In genomic region chr2:238239552-238239871, GRCh38 we compare ENCODE assay signal across 8 cellular contexts. TPM values are rescaled to one million over a fixed set of nuclear protein-coding genes. Genes with fewer than 3 reads are reported as not detected.
DNase-seq lines count a peak whose midpoint lies in the region; ATAC-seq and TF ChIP-seq lines count a peak whose summit lies in the region.

No MANE protein-coding gene starts in this region.

- CTCF ChIA-PET in AG04450 (lab: Charles Lee) (no interaction called here), PC-9 (lab: Charles Lee) (no interaction called here)

- no peak overlapping the region for H2BK5ac ChIP-seq in trophoblast cell (ENCODE audit: low read depth, low read length, poor library complexity)

- H3K9ac ChIP-seq in trophoblast cell (ENCODE audit: low read length) = no peak overlapping the region

- no peak overlapping the region for H4K91ac ChIP-seq in trophoblast cell (ENCODE audit: low read depth, low read length)

- peaks cover 29% of the 10 kb centered on the region for H3K27me3 ChIP-seq in AG04450 (ENCODE audit: control insufficient read depth, insufficient read depth, low read length)
- H3K27me3 ChIP-seq in PC-9 (ENCODE audit: insufficient read depth, low read depth) = peaks cover 30% of the 10 kb centered on the region
- H3K27me3 ChIP-seq in trophoblast cell (ENCODE audit: insufficient read depth, low read length) = peaks cover 29% of the 10 kb centered on the region

- POLR2A ChIA-PET in AG04450 (lab: Yijun Ruan, JAX) = interaction anchor here (1.0 kb wide), 1 partner anchor 70 kb away, joined by 4 read pairs; no protein-coding TSS in a partner anchor
- POLR2A ChIA-PET in PC-9 (lab: Charles Lee; ENCODE audit: unreplicated experiment) = interaction anchor here (0.6 to 0.8 kb wide), 3 partner anchors 97 to 259 kb away, joined by 3 to 6 read pairs (median 3); no protein-coding TSS in a partner anchor

- intact Hi-C loops in PC-9 (cut with micrococcal nuclease; ENCODE audit: unreplicated experiment) = no loop called here

- H2AK5ac ChIP-seq in trophoblast cell (ENCODE audit: low read length) = no peak overlapping the region

- H3F3A ChIP-seq in PC-9 (ENCODE audit: insufficient read depth, low read depth) = peaks cover 18% of the 10 kb centered on the region; the same call in 1 of the 2 replicates

- H3K4ac ChIP-seq in trophoblast cell (ENCODE audit: low read depth, low read length) = no peak overlapping the region

- peak; percentile 11 for ATAC-seq in GM21423 (IDR thresholded peaks at IDR 0.05; ENCODE audit: unreplicated experiment)
- ATAC-seq in GM18519 (IDR thresholded peaks at IDR 0.05; ENCODE audit: low FRiP score, unreplicated experiment) = no peak
- ATAC-seq in GM19467 (IDR thresholded peaks at IDR 0.05; ENCODE audit: unreplicated experiment) = no peak

- H3K4me1 ChIP-seq in PC-9 (replicated peaks; ENCODE audit: insufficient read depth) = no peaks in the 10 kb centered on the region; the same call in 1 of the 2 replicates
- peaks cover 0 to 14% of the 10 kb centered on the region in 2 experiments for H3K4me1 ChIP-seq in trophoblast cell (ENCODE audit: control insufficient read depth in 1 of 2, insufficient read depth in 2 of 2, low read length in 2 of 2)

- DNase-seq in AG04450 (ENCODE audit: low read depth, low spot score) (no peak), PC-9 (peak in 1 of 2 experiments; percentile 31), erythroblast (lab: John Stamatoyannopoulos, UW) (peak; percentile 74 to 80), trophoblast cell (peak in 1 of 2 donors; percentile 27), GM10266 (ENCODE audit: extremely low spot score) (no peak)

- WGBS in trophoblast cell (ENCODE audit: extremely low coverage, insufficient coverage, insufficient read length) = no CpG with 5 or more reads among the region's 42 CpGs

- H3K4me3 ChIP-seq in AG04450 (ENCODE audit: low read depth, low read length) (peak overlapping the region; percentile 64), PC-9 (peak overlapping the region; percentile 63), trophoblast cell (ENCODE audit: low read depth, low read length) (peak overlapping the region; percentile 86)

- H4K20me1 ChIP-seq in PC-9 (ENCODE audit: insufficient read depth) = no peaks in the 10 kb centered on the region

- no TSS peak for BruUV-seq in PC-9 (replicated peaks; lab: Mats Ljungman, UMichigan)

- H3K9me3 ChIP-seq in AG04450 (ENCODE audit: control insufficient read depth, insufficient read depth, low read length) (peaks cover 6% of the 10 kb centered on the region; the same call in 1 of the 2 replicates), PC-9 (ENCODE audit: insufficient read depth, low read depth) (no peaks in the 10 kb centered on the region), trophoblast cell (ENCODE audit: insufficient read depth, low read depth, low read length) (peaks cover 8% of the 10 kb centered on the region)

- H3K4me2 ChIP-seq in PC-9 (peak overlapping the region; percentile 82), trophoblast cell (ENCODE audit: low read length) (peak overlapping the region; percentile 97)

- H3K27ac ChIP-seq in AG04450 (ENCODE audit: low read depth, low read length) (no peak overlapping the region), PC-9 (no peak overlapping the region), trophoblast cell (ENCODE audit: low read depth, low read length) (no peak overlapping the region)

- H3K79me1 ChIP-seq in trophoblast cell (ENCODE audit: low read length) = peaks cover 4% of the 10 kb centered on the region

- H4K8ac ChIP-seq in trophoblast cell (ENCODE audit: low read depth, low read length) = no peak overlapping the region

- H3K14ac ChIP-seq in trophoblast cell (ENCODE audit: low read length) = peak overlapping the region; percentile 66

- no peak overlapping the region for H2BK12ac ChIP-seq in trophoblast cell (ENCODE audit: low read length)

- peak overlapping the region; percentile 55 for H4K12ac ChIP-seq in trophoblast cell (ENCODE audit: low read depth, low read length)

- no peak overlapping the region for H2BK120ac ChIP-seq in trophoblast cell (ENCODE audit: insufficient read depth, low read length, poor library complexity)

- TF ChIP-seq POLR2A in erythroblast (IDR thresholded peaks at IDR 0.05; ENCODE audit: low read length) = no peak

- peak overlapping the region; percentile 77 for H3K18ac ChIP-seq in trophoblast cell (ENCODE audit: low read length)

- H3K36me3 ChIP-seq in PC-9 (ENCODE audit: low read depth) (no peaks in the 10 kb centered on the region), trophoblast cell (ENCODE audit: control insufficient read depth in 1 of 2, insufficient read depth in 2 of 2, low read length in 2 of 2) (no peaks in the 10 kb centered on the region)

- H3K9me2 ChIP-seq in PC-9 (ENCODE audit: insufficient read depth) = no peaks in the 10 kb centered on the region

- H2AFZ ChIP-seq in PC-9 (peak overlapping the region; percentile 87), trophoblast cell (ENCODE audit: insufficient read depth, low read length, poor library complexity) (peak overlapping the region; percentile 92)

- no peak overlapping the region for H3K23ac ChIP-seq in trophoblast cell (ENCODE audit: low read length)

- TF ChIP-seq CTCF in AG04450 (IDR thresholded peaks at IDR 0.05; ENCODE audit: low read depth, low read length) (no peak), PC-9 (conservative IDR thresholded peaks at IDR 0.05) (no peak), GM10266 (IDR thresholded peaks at IDR 0.05; ENCODE audit: control insufficient read depth, insufficient read depth, low read depth, missing control alignments) (no peak)

- no peaks in the 10 kb centered on the region for H3K79me2 ChIP-seq in PC-9 (ENCODE audit: low read depth)
- H3K79me2 ChIP-seq in trophoblast cell (ENCODE audit: control insufficient read depth, insufficient read depth, low read length, poor library complexity) = peaks cover 2% of the 10 kb centered on the region

RNA-seq across cellular contexts. Expression of gene HES6, which starts 0.3 kb away (rescaled TPM):
- 2.9 and 3.9 TPM in 2 replicates for polyA plus RNA-seq in AG04450 (2011; rRNA removed)
- 0.26 and 1.1 TPM in 2 replicates for polyA minus RNA-seq in AG04450 (2011; rRNA and poly(A)+ RNA removed)
- total RNA-seq in PC-9 (2021) = 8.4 and 14.3 TPM in 2 replicates
- polyA plus RNA-seq in trophoblast cell (2013) = 4.2 and 4.3 TPM in 2 replicates

RNA-seq across cellular contexts. Expression of gene ILKAP, which starts 36.0 kb away (rescaled TPM):
- 29.4 and 34.9 TPM in 2 replicates for polyA plus RNA-seq in AG04450 (2011; rRNA removed)
- polyA minus RNA-seq in AG04450 (2011; rRNA and poly(A)+ RNA removed) = 21.9 and 23.3 TPM in 2 replicates
- total RNA-seq in PC-9 (2021) = 55.6 and 65.2 TPM in 2 replicates
- polyA plus RNA-seq in trophoblast cell (2013) = 20.9 and 21.5 TPM in 2 replicates

RNA-seq across cellular contexts. Expression of gene PER2, which starts 48.9 kb away (rescaled TPM):
- 1.7 and 1.9 TPM in 2 replicates for polyA plus RNA-seq in AG04450 (2011; rRNA removed)
- polyA minus RNA-seq in AG04450 (2011; rRNA and poly(A)+ RNA removed) = 8.0 and 8.9 TPM in 2 replicates
- 18.9 and 22.9 TPM in 2 replicates for total RNA-seq in PC-9 (2021)
- 2.0 and 2.2 TPM in 2 replicates for polyA plus RNA-seq in trophoblast cell (2013)

Comparison
In these comparisons a context has a peak if more than half of its experiments do, and no peak if none do; other contexts are left out.
1. DNase-seq: peak in erythroblast (2 of 2); none in AG04450 (single experiment) and GM10266 (single experiment).
2. Peak in every context shown above with its lines, with median percentiles within 50 percentile points of each other: H3K4me3 ChIP-seq.